In genomic region chr5:68435611-68436010, GRCh38 we compare ENCODE assay signal across 9 cellular contexts.
DNase-seq lines count a peak whose midpoint lies in the region; ATAC-seq and TF ChIP-seq lines count a peak whose summit lies in the region.
"Had no signal": no experiment of that assay in that cellular context is flagged by ENCODE, and none has a peak within 500 bp of the region (broad histone marks: within the 10 kb centered on the region; RNA-seq: fewer than 3 reads in every experiment).

No MANE protein-coding gene starts in this region.

- intact Hi-C loops in MCF 10A (cut with micrococcal nuclease): no loop called here
- intact Hi-C loops in natural killer cell (cut with micrococcal nuclease): loop anchor here (2.0 kb wide), 1 partner anchor 91 kb away; no protein-coding TSS in a partner anchor

- no peaks in the 10 kb centered on the region for H3K27me3 Mint-ChIP-seq in MCF 10A (ENCODE audit: insufficient read depth, unreplicated experiment)
- no peaks in the 10 kb centered on the region for H3K27me3 Mint-ChIP-seq in natural killer cell (ENCODE audit: low read depth in 2 of 2)

- H3K36me3 Mint-ChIP-seq in MCF 10A (ENCODE audit: insufficient read depth, unreplicated experiment): no peaks in the 10 kb centered on the region
- H3K36me3 Mint-ChIP-seq in natural killer cell: no peaks in the 10 kb centered on the region

- DNase-seq in CD1c-positive myeloid dendritic cell (ENCODE audit: extremely low spot score) (peak; percentile 83), MV-4-11 (lab: John Stamatoyannopoulos, UW) (peak; percentile 72), MCF 10A (ENCODE audit: unreplicated experiment) (no peak), natural killer cell (no peak), kidney tubule cell (ENCODE audit: low spot score) (no peak), NCI-H1105 (lab: John Stamatoyannopoulos, UW) (no peak)
- DNase-seq in stimulated activated CD4-positive, alpha-beta T cell treated with anti-CD3 and anti-CD28 coated beads, Interleukin-2, amount 100 ng/mL, for 24 hours: no peak
- DNase-seq in activated naive CD4-positive, alpha-beta T cell treated with anti-CD3 and anti-CD28 coated beads, Interleukin-2, amount 50 U/mL, for 16 hours: no peak
- DNase-seq: activated CD4-positive, alpha-beta T cell treated with anti-CD3 and anti-CD28 coated beads, Interleukin-2, amount 50 U/mL, for 1 hour had no signal

- CTCF ChIA-PET in MCF 10A (lab: Yijun Ruan, JAX): interaction anchor here (1.6 kb wide), 1 partner anchor 92 kb away, joined by 5 read pairs; no protein-coding TSS in a partner anchor

- POLR2A ChIA-PET in MCF 10A (lab: Yijun Ruan, JAX): interaction anchor here (1.1 kb wide), 1 partner anchor 14 kb away, joined by 3 read pairs; no protein-coding TSS in a partner anchor

- no TSS peak for BruUV-seq in MCF 10A (replicated peaks; lab: Mats Ljungman, UMichigan)

- H3K9me3 Mint-ChIP-seq in MCF 10A (ENCODE audit: unreplicated experiment) (no peaks in the 10 kb centered on the region), natural killer cell (no peaks in the 10 kb centered on the region)

- H3K4me1 Mint-ChIP-seq in MCF 10A (ENCODE audit: insufficient read depth, unreplicated experiment) (peaks cover 30% of the 10 kb centered on the region), natural killer cell (peaks cover 37 to 39% of the 10 kb centered on the region in 2 donors)

- peak overlapping the region; percentile 93 for H3K27ac Mint-ChIP-seq in MCF 10A (ENCODE audit: low read depth, unreplicated experiment)
- H3K27ac Mint-ChIP-seq in natural killer cell: peak overlapping the region; percentile 92 to 97

- no peak for ATAC-seq in natural killer cell

- TF ChIP-seq CTCF in MCF 10A (IDR thresholded peaks at IDR 0.05; ENCODE audit: unreplicated experiment): no peak
- TF ChIP-seq CTCF in natural killer cell (IDR thresholded peaks at IDR 0.05): no peak

- H3K4me3 Mint-ChIP-seq in MCF 10A (ENCODE audit: unreplicated experiment) (no peak overlapping the region), natural killer cell (no peak overlapping the region)

Comparison
In these comparisons a context has a peak if more than half of its experiments do, and no peak if none do; other contexts are left out.
1. DNase-seq: peak in CD1c-positive myeloid dendritic cell (single experiment) and MV-4-11 (single experiment); none in MCF 10A (single experiment), natural killer cell (single experiment), kidney tubule cell (single experiment), stimulated activated CD4-positive, alpha-beta T cell treated with anti-CD3 and anti-CD28 coated beads, Interleukin-2, amount 100 ng/mL, for 24 hours (0 of 2), NCI-H1105 (single experiment) and activated naive CD4-positive, alpha-beta T cell treated with anti-CD3 and anti-CD28 coated beads, Interleukin-2, amount 50 U/mL, for 16 hours (single experiment).